12 cellular contexts compared by ENCODE assay signal in genomic region chr1:202575906-202576653, GRCh38.
DNase-seq lines count a peak whose midpoint lies in the region; ATAC-seq, FAIRE-seq and TF ChIP-seq lines count a peak whose summit lies in the region.
"Had no signal": no experiment of that assay in that cellular context is flagged by ENCODE, and none has a peak within 500 bp of the region (broad histone marks: within the 10 kb centered on the region; RNA-seq: fewer than 3 reads in every experiment).

No MANE protein-coding gene starts in this region.

- H3K36me3 Mint-ChIP-seq in neural progenitor cell = peaks cover 1% of the 10 kb centered on the region

- H3K9me3 ChIP-seq in A549 (no peaks in the 10 kb centered on the region), PC-3 (ENCODE audit: low read length) (no peaks in the 10 kb centered on the region), neural progenitor cell (ENCODE audit: low read depth) (no peaks in the 10 kb centered on the region), small intestine (ENCODE audit: control insufficient read depth, low read depth) (no peaks in the 10 kb centered on the region)
- H3K9me3 ChIP-seq: neutrophil had no signal

- no peak for FAIRE-seq in A549 (lab: Jason Lieb, UNC)
- no peak for FAIRE-seq in small intestine (lab: Jason Lieb, UNC)
- FAIRE-seq in GM19239 (lab: Jason Lieb, UNC) = no peak

- TF ChIP-seq POLR2A in A549 (IDR thresholded peaks at IDR 0.05; ENCODE audit: low read length) = no peak

- H4K20me1 ChIP-seq in PC-3 (ENCODE audit: low read length) (no peaks in the 10 kb centered on the region), neural progenitor cell (ENCODE audit: low read depth) (no peaks in the 10 kb centered on the region)

- H3K27ac ChIP-seq in A549 (peak overlapping the region; percentile 37 to 45; a peak in 4 of 6 replicates), PC-3 (ENCODE audit: low read length) (no peak overlapping the region), neural progenitor cell (no peak overlapping the region), small intestine (ENCODE audit: low read depth in 1 of 2, low read length in 1 of 2) (peak overlapping the region in 1 of 2 donors; percentile 64)
- H3K27ac ChIP-seq: neutrophil had no signal

- no peak overlapping the region for H3K4me3 ChIP-seq in A549
- H3K4me3 ChIP-seq in PC-3 (ENCODE audit: low read length) = no peak overlapping the region
- no peak overlapping the region for H3K4me3 ChIP-seq in epithelial cell of esophagus (ENCODE audit: low read length)
- no peak overlapping the region for H3K4me3 ChIP-seq in neural progenitor cell
- H3K4me3 ChIP-seq in small intestine (ENCODE audit: low read depth in 1 of 2, low read length in 2 of 2) = no peak overlapping the region

- no peak overlapping the region for H2AFZ ChIP-seq in PC-3 (ENCODE audit: low read length)
- H2AFZ ChIP-seq in neural progenitor cell (replicated peaks) = no peak overlapping the region

- intact Hi-C loops in PC-3 (cut with micrococcal nuclease) (no loop called here), left colon (cut with DNase I, micrococcal nuclease) (loop anchor here in 1 of 2 donors (10.0 kb wide), 1 partner anchor 71 kb away; no protein-coding TSS in a partner anchor)

- no peak for TF ChIP-seq RAD21 in A549 (conservative IDR thresholded peaks at IDR 0.05 in 1 of 2, IDR thresholded peaks at IDR 0.05 in 1 of 2)

- TF ChIP-seq CTCF in A549 (IDR thresholded peaks at IDR 0.05) (no peak), PC-3 (conservative IDR thresholded peaks at IDR 0.05; ENCODE audit: low read depth, low read length) (no peak), epithelial cell of esophagus (IDR thresholded peaks at IDR 0.05; ENCODE audit: insufficient read depth, low read depth, low read length, missing control alignments) (no peak), neural progenitor cell (IDR thresholded peaks at IDR 0.05) (no peak)

- TF ChIP-seq EP300 in A549 (IDR thresholded peaks at IDR 0.05) = no peak

- no peaks in the 10 kb centered on the region for H3K27me3 ChIP-seq in PC-3 (ENCODE audit: low read length)
- H3K27me3 ChIP-seq in neural progenitor cell = no peaks in the 10 kb centered on the region
- no peaks in the 10 kb centered on the region for H3K27me3 ChIP-seq in small intestine (ENCODE audit: control insufficient read depth in 2 of 2, insufficient read depth in 2 of 2, low read length in 2 of 2)
- H3K27me3 ChIP-seq: neutrophil had no signal

- ATAC-seq in A549 = no peak
- ATAC-seq in PC-3 = no peak
- no peak for ATAC-seq in HG03469 (IDR thresholded peaks at IDR 0.05; ENCODE audit: unreplicated experiment)
- ATAC-seq in left colon = no peak
- ATAC-seq: activated CD4-positive, alpha-beta T cell treated with anti-CD3 and anti-CD28 coated beads for 36 hours had no signal

- peaks cover 2% of the 10 kb centered on the region for H3K27me3 Mint-ChIP-seq in neural progenitor cell (ENCODE audit: insufficient read depth, low read depth)
- H3K27me3 Mint-ChIP-seq: activated CD4-positive, alpha-beta T cell treated with anti-CD3 and anti-CD28 coated beads for 36 hours; IgD-negative memory B cell had no signal

- peaks cover 47% of the 10 kb centered on the region for H3K4me1 Mint-ChIP-seq in neural progenitor cell
- H3K4me1 Mint-ChIP-seq: activated CD4-positive, alpha-beta T cell treated with anti-CD3 and anti-CD28 coated beads for 36 hours; IgD-negative memory B cell had no signal

- H3K4me2 ChIP-seq in A549 = peak overlapping the region; percentile 36
- no peak overlapping the region; the same call in 1 of the 2 replicates for H3K4me2 ChIP-seq in PC-3 (ENCODE audit: low read length)
- H3K4me2 ChIP-seq in neural progenitor cell = peak overlapping the region; percentile 66

- no peaks in the 10 kb centered on the region for H3K9me2 ChIP-seq in PC-3 (replicated peaks; ENCODE audit: low read length)

- CTCF ChIA-PET in A549 (lab: Yijun Ruan, JAX) (interaction anchor here (1.9 to 8.4 kb wide), 4 partner anchors 10 to 75 kb away, joined by 10 to 91 read pairs (median 30); no protein-coding TSS in a partner anchor), PC-3 (lab: Charles Lee) (no interaction called here)

- POLR2A ChIA-PET in A549 (lab: Yijun Ruan, JAX) = no interaction called here
- POLR2A ChIA-PET in PC-3 (lab: Charles Lee; ENCODE audit: unreplicated experiment) = no interaction called here

- WGBS in A549 (ENCODE audit: missing lambda C conversion rate) = 95% methylated on average over 2 of the region's 2 CpGs
- 77 to 86% (median 85%) methylated on average over 2 of the region's 2 CpGs for WGBS in small intestine, 3 donors

- no peak overlapping the region for H3K27ac Mint-ChIP-seq in neural progenitor cell
- H3K27ac Mint-ChIP-seq: activated CD4-positive, alpha-beta T cell treated with anti-CD3 and anti-CD28 coated beads for 36 hours; IgD-negative memory B cell had no signal

- DNase-seq in A549 (ENCODE audit: low read depth in 1 of 2, low spot score in 1 of 2) (no peak), PC-3 (peak; percentile 35), epithelial cell of esophagus (ENCODE audit: low read depth) (peak; percentile 81), neural progenitor cell (ENCODE audit: low spot score) (peak; percentile 29), small intestine (no peak), left colon (no peak), GM19239 (ENCODE audit: insufficient read length, low spot score) (no peak)
- DNase-seq: activated CD4-positive, alpha-beta T cell treated with anti-CD3 and anti-CD28 coated beads for 36 hours; activated gamma-delta T cell had no signal

- BruUV-seq in PC-3 (replicated peaks; lab: Mats Ljungman, UMichigan) = no TSS peak

- H3K9ac ChIP-seq in PC-3 (ENCODE audit: low read length) (no peak overlapping the region), neural progenitor cell (no peak overlapping the region)

- H3K4me3 Mint-ChIP-seq in neural progenitor cell = no peak overlapping the region
- H3K4me3 Mint-ChIP-seq: activated CD4-positive, alpha-beta T cell treated with anti-CD3 and anti-CD28 coated beads for 36 hours; IgD-negative memory B cell had no signal

- H3K36me3 ChIP-seq in PC-3 (ENCODE audit: low read depth, low read length) (no peaks in the 10 kb centered on the region), neural progenitor cell (no peaks in the 10 kb centered on the region), small intestine (ENCODE audit: control insufficient read depth in 2 of 2, insufficient read depth in 2 of 2, low read length in 2 of 2) (peaks cover 7 to 12% of the 10 kb centered on the region in 2 donors)

- H3F3A ChIP-seq in PC-3 (ENCODE audit: low read length, unreplicated experiment) (no peaks in the 10 kb centered on the region), neural progenitor cell (ENCODE audit: low read depth) (peaks cover 7% of the 10 kb centered on the region)

- H3K4me1 ChIP-seq in A549 (peaks cover 34% of the 10 kb centered on the region), PC-3 (ENCODE audit: insufficient read depth, low read length) (peaks cover 24% of the 10 kb centered on the region), neural progenitor cell (peaks cover 47% of the 10 kb centered on the region), small intestine (ENCODE audit: control insufficient read depth in 2 of 2, insufficient read depth in 1 of 2, low read depth in 1 of 2, low read length in 1 of 2) (peaks cover 0 to 2% of the 10 kb centered on the region in 2 donors)

- H3K9me3 Mint-ChIP-seq in neural progenitor cell = no peaks in the 10 kb centered on the region
- H3K9me3 Mint-ChIP-seq: IgD-negative memory B cell had no signal

- H3K79me2 ChIP-seq in PC-3 (ENCODE audit: low read length) = no peaks in the 10 kb centered on the region
- H3K79me2 ChIP-seq in neural progenitor cell (ENCODE audit: low read depth) = no peaks in the 10 kb centered on the region

TF ChIP-seq in A549, 52 proteins besides CTCF, POLR2A, EP300 and RAD21:
- TF ChIP-seq NFE2L2 (conservative IDR thresholded peaks at IDR 0.05; ENCODE audit: low read length) (no peak), E2F6 (IDR thresholded peaks at IDR 0.05; ENCODE audit: borderline replicate concordance, low read depth) (no peak), CBX2 (IDR thresholded peaks at IDR 0.05; ENCODE audit: borderline replicate concordance, low read depth) (no peak), MYC (IDR thresholded peaks at IDR 0.05; ENCODE audit: borderline replicate concordance, low read length) (no peak), CHD2 (IDR thresholded peaks at IDR 0.05; ENCODE audit: low read length, partially characterized antibody) (no peak), HOXB5 (CRISPR knock-in tag; IDR thresholded peaks at IDR 0.05) (no peak), EHMT2 (IDR thresholded peaks at IDR 0.05; ENCODE audit: low read depth) (no peak), NR3C1 (IDR thresholded peaks at IDR 0.05) (no peak), JUN (IDR thresholded peaks at IDR 0.05) (no peak), RCOR1 (IDR thresholded peaks at IDR 0.05; ENCODE audit: low read depth, low read length) (no peak), HOXB13 (CRISPR knock-in tag; IDR thresholded peaks at IDR 0.05; ENCODE audit: low read depth) (no peak), TP53 (CRISPR knock-in tag; IDR thresholded peaks at IDR 0.05) (no peak), ZNF302 (CRISPR knock-in tag; IDR thresholded peaks at IDR 0.05) (no peak), RFX5 (IDR thresholded peaks at IDR 0.05) (no peak)
- TF ChIP-seq, protein P1, sequence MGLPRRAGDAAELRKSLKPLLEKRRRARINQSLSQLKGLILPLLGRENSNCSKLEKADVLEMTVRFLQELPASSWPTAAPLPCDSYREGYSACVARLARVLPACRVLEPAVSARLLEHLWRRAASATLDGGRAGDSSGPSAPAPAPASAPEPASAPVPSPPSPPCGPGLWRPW (IDR thresholded peaks at IDR 0.05) = no peak

Comparison
In these comparisons a context has a peak if more than half of its experiments do, and no peak if none do; other contexts are left out.
1. DNase-seq: peak in PC-3 (single experiment), epithelial cell of esophagus (single experiment) and neural progenitor cell (single experiment); none in A549 (0 of 2), small intestine (single experiment), left colon (0 of 2) and GM19239 (single experiment).
2. H3K27ac ChIP-seq: peak in A549 (2 of 2); none in PC-3 (single experiment) and neural progenitor cell (single experiment).